Comparison of ENCODE assay signal across 8 cellular contexts in the genomic region with DNA sequence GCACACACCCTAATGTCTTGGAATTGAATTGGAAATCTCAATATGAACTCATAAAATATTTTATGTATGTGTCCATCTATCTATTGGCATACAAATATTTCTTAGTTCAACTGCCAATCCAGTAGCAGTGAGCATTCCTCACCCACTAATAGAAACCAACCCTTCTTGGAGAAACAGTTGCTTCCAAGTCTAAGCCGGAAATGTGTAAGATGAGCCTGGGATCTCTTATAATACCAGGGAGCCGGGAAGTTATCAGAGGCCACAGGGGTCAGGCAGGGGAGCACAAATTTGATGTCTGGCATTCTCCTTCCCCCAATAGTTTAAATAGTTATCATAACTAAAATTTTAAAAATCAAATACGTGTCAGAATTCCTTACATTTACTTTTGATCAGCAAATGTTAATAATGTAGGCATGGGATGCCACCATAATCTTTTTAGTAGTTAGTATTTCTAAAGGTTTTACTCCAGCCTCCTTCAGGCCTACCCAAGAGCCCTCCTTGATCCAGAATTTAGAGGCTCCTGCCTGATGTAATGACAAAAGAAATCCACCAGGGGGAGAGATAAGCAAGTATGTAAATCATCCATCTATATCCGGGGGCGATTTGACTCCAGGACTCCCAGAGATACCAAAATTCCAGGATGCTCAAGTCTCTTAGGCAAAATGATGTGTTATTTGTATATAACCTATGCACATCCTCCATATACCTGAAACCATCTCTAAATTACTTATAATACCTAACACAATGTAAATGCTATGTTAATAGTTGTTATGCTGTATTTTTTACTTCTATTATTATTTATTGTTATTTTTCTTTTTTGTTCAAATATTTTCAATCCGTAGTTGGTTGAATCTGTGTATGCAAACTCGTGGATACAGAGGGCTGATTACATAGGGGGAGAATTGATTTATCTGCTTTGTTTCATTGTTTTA.
A peak's percentile ranks its signal among the peaks of the same experiment; 100 is the strongest.
DNase-seq lines count a peak whose midpoint lies in the region; ATAC-seq lines count a peak whose summit lies in the region.

No MANE protein-coding gene starts in this region.

- no peak for DNase-seq in activated T-cell treated with anti-CD3 and anti-CD28 coated beads, Interleukin-2, amount 50 U/mL, for 4 hours
- no peak for DNase-seq in activated T-cell treated with anti-CD3 and anti-CD28 coated beads, Interleukin-2, amount 50 U/mL, for 1 hour
- DNase-seq in NCI-H460 (ENCODE audit: extremely low read depth, low read depth) (peak; percentile 85), amniotic epithelial cell (ENCODE audit: low read depth) (peak; percentile 75), iPS-NIHi11 (ENCODE audit: low spot score) (peak; percentile 72), stromal cell of bone marrow (ENCODE audit: low read depth) (peak; percentile 29), epidermal melanocyte (ENCODE audit: insufficient read length, low spot score) (no peak)

- peaks cover 12% of the 10 kb centered on the region for H3K27me3 Mint-ChIP-seq in activated T-cell treated with anti-CD3 and anti-CD28 coated beads, Interleukin-2, amount 50 U/mL, for 4 hours (ENCODE audit: low read depth)

- H3K9me3 Mint-ChIP-seq in activated T-cell treated with anti-CD3 and anti-CD28 coated beads, Interleukin-2, amount 50 U/mL, for 4 hours: no peaks in the 10 kb centered on the region

- peak; percentile 50 to 60 for ATAC-seq in activated T-cell treated with anti-CD3 and anti-CD28 coated beads, Interleukin-2, amount 50 U/mL, for 4 hours
- ATAC-seq in HG03135 (IDR thresholded peaks at IDR 0.05; ENCODE audit: unreplicated experiment): peak; percentile 66

- H3K4me1 Mint-ChIP-seq in activated T-cell treated with anti-CD3 and anti-CD28 coated beads, Interleukin-2, amount 50 U/mL, for 4 hours (ENCODE audit: low read depth): no peaks in the 10 kb centered on the region

- H3K4me3 Mint-ChIP-seq in activated T-cell treated with anti-CD3 and anti-CD28 coated beads, Interleukin-2, amount 50 U/mL, for 4 hours: no peak overlapping the region

- H3K36me3 Mint-ChIP-seq in activated T-cell treated with anti-CD3 and anti-CD28 coated beads, Interleukin-2, amount 50 U/mL, for 4 hours (ENCODE audit: insufficient read depth): no peaks in the 10 kb centered on the region

Comparison
In these comparisons a context has a peak if more than half of its experiments do, and no peak if none do; other contexts are left out.
1. DNase-seq: peak in NCI-H460 (single experiment), amniotic epithelial cell (single experiment), iPS-NIHi11 (single experiment) and stromal cell of bone marrow (single experiment); none in activated T-cell treated with anti-CD3 and anti-CD28 coated beads, Interleukin-2, amount 50 U/mL, for 4 hours (single experiment), activated T-cell treated with anti-CD3 and anti-CD28 coated beads, Interleukin-2, amount 50 U/mL, for 1 hour (single experiment) and epidermal melanocyte (single experiment).